13 cellular contexts compared by ENCODE assay signal in the genomic region with DNA sequence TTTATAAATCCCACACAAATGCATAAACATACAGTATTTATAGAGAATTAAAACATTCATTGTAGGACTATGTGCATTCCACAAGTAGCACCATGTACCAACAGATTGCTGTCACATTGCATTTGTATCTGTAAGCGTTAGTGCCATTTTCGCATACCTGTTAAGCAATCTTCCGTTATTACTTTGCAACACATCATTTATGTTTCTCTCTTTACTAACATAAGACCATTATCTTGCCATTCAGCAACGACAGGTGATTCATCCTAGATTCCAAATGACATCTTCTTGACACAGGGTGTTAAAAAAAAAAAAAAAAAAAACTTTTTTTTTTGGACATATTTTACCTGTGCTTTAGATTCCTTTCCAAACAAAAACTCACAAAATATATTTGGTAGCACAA.
"Had no signal": no experiment of that assay in that cellular context is flagged by ENCODE, and none has a peak within 500 bp of the region (broad histone marks: within the 10 kb centered on the region; RNA-seq: fewer than 3 reads in every experiment).

No MANE protein-coding gene starts in this region.

- H3K27ac ChIP-seq: colonic mucosa, coronary artery, dorsolateral prefrontal cortex, epithelial cell of prostate, esophagus muscularis mucosa, esophagus squamous epithelium, foreskin keratinocyte, gastrocnemius medialis, gastroesophageal sphincter, heart left ventricle, heart right ventricle had no signal

- H3K4me3 ChIP-seq: colonic mucosa, coronary artery, dorsolateral prefrontal cortex, esophagus muscularis mucosa, esophagus squamous epithelium, gastrocnemius medialis, gastroesophageal sphincter, heart left ventricle, heart right ventricle had no signal

- H3K9me3 ChIP-seq: colonic mucosa, esophagus muscularis mucosa, esophagus squamous epithelium, gastrocnemius medialis, gastroesophageal sphincter had no signal

- H3K27me3 ChIP-seq: colonic mucosa, dorsolateral prefrontal cortex, esophagus muscularis mucosa, esophagus squamous epithelium, foreskin keratinocyte, gastrocnemius medialis, gastroesophageal sphincter, heart left ventricle, heart right ventricle had no signal

- H3K36me3 ChIP-seq: colonic mucosa, esophagus muscularis mucosa, esophagus squamous epithelium, gastrocnemius medialis, gastroesophageal sphincter, heart left ventricle, heart right ventricle had no signal

- ATAC-seq: effector memory CD8-positive, alpha-beta T cell; esophagus mucosa; foreskin keratinocyte; gastrocnemius medialis; gastroesophageal sphincter; heart left ventricle; heart right ventricle had no signal
